In genomic region chr12:97536353-97536752, GRCh38 we compare ENCODE assay signal across 1 cellular context.
TF ChIP-seq lines count a peak whose summit lies in the region.

No MANE protein-coding gene starts in this region.

TF ChIP-seq in WTC11, 78 proteins besides CTCF, POLR2A, EP300 and RAD21 (continued from another document):
- TF ChIP-seq MAX (CRISPR knock-in tag; IDR thresholded peaks at IDR 0.05) (no peak), E2F5 (CRISPR knock-in tag; IDR thresholded peaks at IDR 0.05) (no peak), ZNF425 (CRISPR knock-in tag; conservative IDR thresholded peaks at IDR 0.05) (no peak), CREB1 (CRISPR knock-in tag; IDR thresholded peaks at IDR 0.05) (no peak), ZNF423 (CRISPR knock-in tag; IDR thresholded peaks at IDR 0.05) (no peak), TEAD1 (CRISPR knock-in tag; IDR thresholded peaks at IDR 0.05) (no peak), KAT7 (CRISPR knock-in tag; IDR thresholded peaks at IDR 0.05; ENCODE audit: borderline replicate concordance) (no peak)
